ENCODE assay signal across 8 cellular contexts in genomic region chr2:36618381-36618780, GRCh38. TPM values are rescaled to one million over a fixed set of nuclear protein-coding genes. Genes with fewer than 3 reads are reported as not detected.
DNase-seq lines count a peak whose midpoint lies in the region; ATAC-seq, FAIRE-seq and TF ChIP-seq lines count a peak whose summit lies in the region.

No MANE protein-coding gene starts in this region.

- DNase-seq in activated naive CD4-positive, alpha-beta T cell treated with anti-CD3 and anti-CD28 coated beads, Interleukin-2, amount 50 U/mL, for 72 hours (ENCODE audit: low spot score in 2 of 2), result peak in 1 of 2 donors; percentile 17
- DNase-seq in activated naive CD4-positive, alpha-beta T cell (lab: John Stamatoyannopoulos, UW), result no peak
- peak; percentile 77 for DNase-seq in OCI-LY7 (ENCODE audit: low spot score)
- peak; percentile 15 to 67 for DNase-seq in H1 (ENCODE audit: low read depth in 1 of 2, low spot score in 2 of 2)
- DNase-seq in natural killer cell treated with Interleukin-12 subunit alpha and Interleukin-12 subunit beta and Interleukin-15 and Interleukin-18, amount 100 ng/mL, for 72 hours (ENCODE audit: low spot score), result no peak
- DNase-seq in cerebellar nuclear complex (lab: John Stamatoyannopoulos, UW), result no peak

- H3K36me3 ChIP-seq in OCI-LY7 (ENCODE audit: insufficient read depth, low read length) (no peaks in the 10 kb centered on the region), H1 (ENCODE audit: control insufficient read depth in 2 of 4, insufficient read depth in 4 of 4, low read length in 3 of 4) (no peaks in the 10 kb centered on the region)

- H3K36me3 Mint-ChIP-seq in activated naive CD4-positive, alpha-beta T cell treated with anti-CD3 and anti-CD28 coated beads, Interleukin-2, amount 50 U/mL, for 72 hours, result no peaks in the 10 kb centered on the region
- H3K36me3 Mint-ChIP-seq in natural killer cell treated with Interleukin-12 subunit alpha and Interleukin-12 subunit beta and Interleukin-15 and Interleukin-18, amount 100 ng/mL, for 72 hours, result no peaks in the 10 kb centered on the region

- H2BK5ac ChIP-seq in H1 (ENCODE audit: low read depth, low read length), result no peak overlapping the region

- H3K27ac Mint-ChIP-seq in activated naive CD4-positive, alpha-beta T cell treated with anti-CD3 and anti-CD28 coated beads, Interleukin-2, amount 50 U/mL, for 72 hours, result no peak overlapping the region
- H3K27ac Mint-ChIP-seq in natural killer cell treated with Interleukin-12 subunit alpha and Interleukin-12 subunit beta and Interleukin-15 and Interleukin-18, amount 100 ng/mL, for 72 hours, result no peak overlapping the region

- H3K4me1 ChIP-seq in OCI-LY7 (ENCODE audit: insufficient read depth, low read length, poor library complexity, severe bottlenecking) (no peaks in the 10 kb centered on the region), H1 (replicated peaks in 1 of 4; ENCODE audit: control insufficient read depth in 3 of 4, insufficient read depth in 4 of 4, low read length in 3 of 4) (peaks cover 0 to 25% (median 12%) of the 10 kb centered on the region in 4 experiments; a peak in 3 of 7 replicates)

- no peaks in the 10 kb centered on the region for H3K23me2 ChIP-seq in H1 (ENCODE audit: low read depth, low read length)

- no peaks in the 10 kb centered on the region for H3K9me3 Mint-ChIP-seq in activated naive CD4-positive, alpha-beta T cell treated with anti-CD3 and anti-CD28 coated beads, Interleukin-2, amount 50 U/mL, for 72 hours
- H3K9me3 Mint-ChIP-seq in natural killer cell treated with Interleukin-12 subunit alpha and Interleukin-12 subunit beta and Interleukin-15 and Interleukin-18, amount 100 ng/mL, for 72 hours, result no peaks in the 10 kb centered on the region

- H3K9me3 ChIP-seq in OCI-LY7 (ENCODE audit: low read length), result no peaks in the 10 kb centered on the region
- no peaks in the 10 kb centered on the region for H3K9me3 ChIP-seq in H1 (ENCODE audit: insufficient read depth in 2 of 2, low read depth in 1 of 2, low read length in 1 of 2)

- H3K4me3 ChIP-seq in OCI-LY7 (ENCODE audit: low read depth, low read length, poor library complexity, severe bottlenecking) (no peak overlapping the region), H1 (ENCODE audit: extremely low read depth in 1 of 4, insufficient read depth in 2 of 4, low read depth in 3 of 4, low read length in 4 of 4) (no peak overlapping the region; a peak in 1 of 8 replicates)

- H4K5ac ChIP-seq in H1 (ENCODE audit: insufficient read length, low read depth, low read length), result no peak overlapping the region

- H2BK120ac ChIP-seq in H1 (replicated peaks; ENCODE audit: low read depth, low read length), result no peak overlapping the region

- H3K4me2 ChIP-seq in OCI-LY7 (ENCODE audit: low read length), result peak overlapping the region; percentile 31; the same call in 1 of the 2 replicates
- no peak overlapping the region for H3K4me2 ChIP-seq in H1 (ENCODE audit: insufficient read depth in 1 of 2, low read depth in 2 of 2, low read length in 2 of 2)

- no peaks in the 10 kb centered on the region for H3K4me1 Mint-ChIP-seq in natural killer cell treated with Interleukin-12 subunit alpha and Interleukin-12 subunit beta and Interleukin-15 and Interleukin-18, amount 100 ng/mL, for 72 hours (ENCODE audit: low read depth in 2 of 2)

- H2BK20ac ChIP-seq in H1 (ENCODE audit: low read length), result no peak overlapping the region

- H2AK5ac ChIP-seq in H1 (ENCODE audit: low read depth, low read length), result no peak overlapping the region

- H3K4ac ChIP-seq in H1 (replicated peaks; ENCODE audit: insufficient read length, low read depth, low read length), result no peak overlapping the region

- H3K9ac ChIP-seq in H1 (replicated peaks in 1 of 4; ENCODE audit: extremely low read depth in 1 of 4, low read depth in 3 of 4, low read length in 3 of 4), result no peak overlapping the region

- intact Hi-C loops in OCI-LY7 (cut with micrococcal nuclease; ENCODE audit: unreplicated experiment), result no loop called here

- no peak overlapping the region; the same call in 1 of the 2 replicates for H3K18ac ChIP-seq in H1 (ENCODE audit: extremely low read depth, low read length)

- H3K14ac ChIP-seq in H1 (ENCODE audit: insufficient read length), result no peak overlapping the region

- no peak overlapping the region for H2BK15ac ChIP-seq in H1 (ENCODE audit: low read length)

- TF ChIP-seq RAD21 in H1 (IDR thresholded peaks at IDR 0.05 in 1 of 2, conservative IDR thresholded peaks at IDR 0.05 in 1 of 2; ENCODE audit: low read depth in 2 of 2, low read length in 2 of 2), result no peak

- TF ChIP-seq POLR2A in H1 (IDR thresholded peaks at IDR 0.05; ENCODE audit: control extremely low read depth in 1 of 2, low read depth in 2 of 2, low read length in 2 of 2), result no peak

- H3K4me3 Mint-ChIP-seq in natural killer cell treated with Interleukin-12 subunit alpha and Interleukin-12 subunit beta and Interleukin-15 and Interleukin-18, amount 100 ng/mL, for 72 hours, result no peak overlapping the region

- no peak overlapping the region for H4K8ac ChIP-seq in H1 (ENCODE audit: extremely low read depth, insufficient read depth, low read length)

- TF ChIP-seq EP300 in H1 (IDR thresholded peaks at IDR 0.05; ENCODE audit: borderline replicate concordance in 1 of 2, low read depth in 2 of 2, low read length in 2 of 2), result no peak

- ATAC-seq in activated naive CD4-positive, alpha-beta T cell treated with anti-CD3 and anti-CD28 coated beads, Interleukin-2, amount 50 U/mL, for 72 hours, result peak; percentile 77 to 96
- ATAC-seq in GM21526 (IDR thresholded peaks at IDR 0.05; ENCODE audit: low FRiP score, unreplicated experiment) (peak; percentile 99), HG03565 (IDR thresholded peaks at IDR 0.05; ENCODE audit: unreplicated experiment) (peak; percentile 99)
- peak; percentile 60 to 65 for ATAC-seq in natural killer cell treated with Interleukin-12 subunit alpha and Interleukin-12 subunit beta and Interleukin-15 and Interleukin-18, amount 100 ng/mL, for 72 hours

- 0 out of 2 replicates have a peak, but pooled peaks cover 2% of the 10 kb centered on the region for H3K79me1 ChIP-seq in H1 (ENCODE audit: low read depth, low read length)

- H3K27me3 Mint-ChIP-seq in natural killer cell treated with Interleukin-12 subunit alpha and Interleukin-12 subunit beta and Interleukin-15 and Interleukin-18, amount 100 ng/mL, for 72 hours, result peaks cover 17 to 25% of the 10 kb centered on the region in 2 donors

- H2AFZ ChIP-seq in OCI-LY7 (ENCODE audit: low read length) (peak overlapping the region; percentile 95), H1 (ENCODE audit: low read length) (peak overlapping the region; percentile 98)

- H3K79me2 ChIP-seq in OCI-LY7 (ENCODE audit: insufficient read depth, low read depth, low read length), result no peaks in the 10 kb centered on the region
- H3K79me2 ChIP-seq in H1 (ENCODE audit: control insufficient read depth in 1 of 2, insufficient read depth in 2 of 2, low read length in 2 of 2), result no peaks in the 10 kb centered on the region

- no peak overlapping the region for H3K23ac ChIP-seq in H1 (ENCODE audit: insufficient read length)

- POLR2A ChIA-PET in OCI-LY7 (lab: Charles Lee) (interaction anchor here (0.7 to 1.1 kb wide), 5 partner anchors 20 to 301 kb away, joined by 3 to 4 read pairs (median 4); partner anchors contain the start of gene FEZ2), H1 (lab: Charles Lee; ENCODE audit: partially characterized antibody) (interaction anchor here (0.7 to 1.2 kb wide), 2 partner anchors 21 to 22 kb away, joined by 3 to 4 read pairs; partner anchors contain the start of gene FEZ2)

- no peak overlapping the region for H3K56ac ChIP-seq in H1 (replicated peaks; ENCODE audit: insufficient read length, low read depth, low read length)

- CTCF ChIA-PET in OCI-LY7 (lab: Charles Lee; ENCODE audit: unreplicated experiment), result interaction anchor here (0.5 kb wide), 1 partner anchor 94 kb away, joined by 3 read pairs; no protein-coding TSS in a partner anchor
- CTCF ChIA-PET in H1 (lab: Charles Lee; ENCODE audit: partially characterized antibody), result interaction anchor here (0.6 to 1.1 kb wide), 4 partner anchors 14 to 46 kb away, joined by 3 to 6 read pairs (median 3); no protein-coding TSS in a partner anchor

- no TSS peak for BruUV-seq in OCI-LY7 (replicated peaks; lab: Mats Ljungman, UMichigan)

- no peak for TF ChIP-seq CTCF in OCI-LY7 (conservative IDR thresholded peaks at IDR 0.05; ENCODE audit: low read length)
- no peak for TF ChIP-seq CTCF in H1 (IDR thresholded peaks at IDR 0.05; ENCODE audit: control extremely low read depth in 1 of 3, insufficient read depth in 1 of 3, low read depth in 1 of 3, low read length in 3 of 3)

- no peaks in the 10 kb centered on the region for H3K27me3 ChIP-seq in H1 (replicated peaks in 1 of 4; ENCODE audit: control insufficient read depth in 3 of 4, extremely low read depth in 1 of 4, insufficient read depth in 3 of 4, low read length in 3 of 4)

- H2BK12ac ChIP-seq in H1 (ENCODE audit: low read depth, low read length), result no peak overlapping the region

- H3K9me2 ChIP-seq in OCI-LY7 (ENCODE audit: insufficient read depth, low read length), result no peaks in the 10 kb centered on the region

- H4K91ac ChIP-seq in H1 (replicated peaks; ENCODE audit: insufficient read length, low read length), result no peak overlapping the region

- H3K27ac ChIP-seq in OCI-LY7 (ENCODE audit: low read depth, low read length, poor library complexity, severe bottlenecking) (no peak overlapping the region), H1 (ENCODE audit: low read depth, low read length) (no peak overlapping the region)

- peak; percentile 96 for FAIRE-seq in H1 (lab: Jason Lieb, UNC)

- WGBS in H1 (ENCODE audit: extremely low coverage in 1 of 2, insufficient coverage in 1 of 2, insufficient read length in 1 of 2, insufficient replicate concordance in 2 of 2, low coverage in 1 of 2, low lambda C conversion rate in 2 of 2, missing lambda C conversion rate in 1 of 2), 2 experiments, result 43% methylated on average over 1 of the region's 1 CpG; no CpG with 5 or more reads in 1 of the 2 experiments

- no peaks in the 10 kb centered on the region for H4K20me1 ChIP-seq in OCI-LY7 (ENCODE audit: insufficient read depth, low read length)
- no peaks in the 10 kb centered on the region for H4K20me1 ChIP-seq in H1 (replicated peaks in 1 of 2; ENCODE audit: control insufficient read depth in 1 of 2, insufficient read depth in 2 of 2, low read length in 2 of 2)

RNA-seq across cellular contexts. Expression of gene FEZ2, which starts 20.4 kb away (rescaled TPM):
- total RNA-seq in activated naive CD4-positive, alpha-beta T cell treated with anti-CD3 and anti-CD28 coated beads, Interleukin-2, amount 50 U/mL, for 72 hours, result 10 to 100 TPM in 1 of 2 donors, 1 to 10 TPM in 1; 8.2 to 14.9 TPM
- total RNA-seq in OCI-LY7 (2014; rRNA removed; shearing (Covaris generic)), result 17.1 and 19.3 TPM in 2 replicates
- 23.2 and 28.7 TPM in 2 replicates for total RNA-seq in OCI-LY7 (2022)
- 13.8 and 16.4 TPM in 2 replicates for total RNA-seq in H1 (2021; fragmentation: NEBNext Ultra II Directional; extraction: Animal tissue kit (Norgen Biotek cat#: 25700))
- polyA plus RNA-seq in H1 (2011; rRNA removed), result 4.6 and 7.5 TPM in 2 replicates
- polyA plus RNA-seq in H1 (2011; cell fraction: cytosol; rRNA removed), result 9.7 TPM
- polyA plus RNA-seq in H1 (2011; cell fraction: nucleus; rRNA removed), result 2.8 TPM
- 7.2 to 12.5 TPM (median 10.3 TPM) in 4 replicates for polyA plus RNA-seq in H1 (2012, experiment 1 of 2)
- polyA plus RNA-seq in H1 (2012, experiment 2 of 2), result 2.3 TPM
- polyA plus RNA-seq in H1 (2013, experiment 1 of 2), result 29.4 TPM
- polyA plus RNA-seq in H1 (2013, experiment 2 of 2), result 29.7 TPM
- polyA minus RNA-seq in H1 (2011; rRNA and poly(A)+ RNA removed), result 7.2 and 7.9 TPM in 2 replicates
- 5.3 TPM for polyA minus RNA-seq in H1 (2011; cell fraction: cytosol; rRNA and poly(A)+ RNA removed)
- polyA minus RNA-seq in H1 (2011; cell fraction: nucleus; rRNA and poly(A)+ RNA removed), result 19.3 TPM
- 10 to 100 TPM; 15.3 to 18.1 TPM for total RNA-seq in natural killer cell treated with Interleukin-12 subunit alpha and Interleukin-12 subunit beta and Interleukin-15 and Interleukin-18, amount 100 ng/mL, for 72 hours

Comparison
In these comparisons a context has a peak if more than half of its experiments do, and no peak if none do; other contexts are left out.
1. DNase-seq: peak in OCI-LY7 (single experiment) and H1 (2 of 2); none in activated naive CD4-positive, alpha-beta T cell (0 of 4), natural killer cell treated with Interleukin-12 subunit alpha and Interleukin-12 subunit beta and Interleukin-15 and Interleukin-18, amount 100 ng/mL, for 72 hours (single experiment) and cerebellar nuclear complex (0 of 2).
2. Peak in every context shown above with its lines, with median percentiles within 50 percentile points of each other: ATAC-seq.